8 cellular contexts compared by ENCODE assay signal in the genomic region with DNA sequence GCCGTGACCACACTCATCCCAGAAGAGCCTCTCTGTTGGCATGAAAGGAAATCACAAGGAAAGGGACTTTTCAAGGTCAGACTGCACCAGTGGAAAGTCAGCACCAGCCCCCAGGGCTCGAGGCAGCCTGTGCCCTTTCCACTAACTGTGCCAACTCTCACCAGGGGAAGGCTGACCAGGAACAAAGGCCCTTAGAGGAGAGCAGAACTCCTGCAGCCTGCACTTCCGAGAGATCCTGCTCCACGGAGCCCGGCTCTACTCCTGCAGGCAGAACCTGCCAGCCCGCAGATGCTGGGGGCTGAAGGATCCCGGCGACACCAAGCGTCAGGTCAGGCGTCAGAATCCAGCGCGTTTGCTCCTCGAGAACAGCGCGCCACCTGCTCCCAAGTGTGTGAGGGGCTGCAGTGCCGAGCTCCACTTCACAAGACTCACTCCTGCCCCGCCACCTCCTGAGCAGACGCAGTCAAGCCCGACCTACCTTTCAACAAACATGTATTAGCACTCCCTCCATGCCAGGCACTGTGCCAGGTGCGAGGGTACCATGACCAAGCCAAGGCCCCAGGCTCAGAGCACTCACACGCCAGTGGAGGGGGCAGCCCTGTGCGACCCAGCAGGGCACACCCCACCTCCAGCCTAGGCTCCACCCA. TPM values are rescaled to one million over a fixed set of nuclear protein-coding genes. Genes with fewer than 3 reads are reported as not detected.
DNase-seq lines count a peak whose midpoint lies in the region; ATAC-seq and TF ChIP-seq lines count a peak whose summit lies in the region.

No MANE protein-coding gene starts in this region.

- H3K9me3 Mint-ChIP-seq in osteocyte (ENCODE audit: unreplicated experiment), result no peaks in the 10 kb centered on the region

- no peak for TF ChIP-seq EP300 in esophagus muscularis mucosa (IDR thresholded peaks at IDR 0.05)

- ATAC-seq in GM18867 (IDR thresholded peaks at IDR 0.05; ENCODE audit: unreplicated experiment) (peak; percentile 36), HG02852 (IDR thresholded peaks at IDR 0.05; ENCODE audit: unreplicated experiment) (peak; percentile 48)

- in situ Hi-C loops in ACHN (cut with HindIII; ENCODE audit: low pct_ligation_motif_present, low pct_unique_long_range_greater_than_20kb, low sequenced_read_pairs), result no loop called here

- intact Hi-C loops in esophagus muscularis mucosa (cut with DNase I), result loop anchor here (2.0 kb wide), 1 partner anchor 92 kb away; no protein-coding TSS in a partner anchor

- H3K27me3 ChIP-seq in esophagus muscularis mucosa, result peaks cover 0 to 8% (median 0%) of the 10 kb centered on the region in 4 donors

- DNase-seq in NCI-H69 (lab: John Stamatoyannopoulos, UW), result peak; percentile 48
- no peak for DNase-seq in esophagus muscularis mucosa (ENCODE audit: extremely low spot score)
- DNase-seq in osteocyte (ENCODE audit: extremely low spot score, unreplicated experiment), result no peak
- no peak for DNase-seq in NCI-H526 treated with DMSO at 0.1 percent for 48 hours (lab: John Stamatoyannopoulos, UW)
- DNase-seq in dedifferentiated amniotic fluid mesenchymal stem cell (ENCODE audit: extremely low spot score), result no peak
- no peak for DNase-seq in ACHN

- H3K36me3 Mint-ChIP-seq in osteocyte (ENCODE audit: unreplicated experiment), result no peaks in the 10 kb centered on the region

- H3K9me3 ChIP-seq in esophagus muscularis mucosa, result no peaks in the 10 kb centered on the region

- no peak overlapping the region for H3K27ac ChIP-seq in esophagus muscularis mucosa (replicated peaks in 1 of 4)

- peaks cover 60% of the 10 kb centered on the region for H3K27me3 Mint-ChIP-seq in osteocyte (ENCODE audit: unreplicated experiment)

- peak overlapping the region; percentile 35 to 45 (median 40) for H3K4me3 ChIP-seq in esophagus muscularis mucosa

- no peak for TF ChIP-seq POLR2A in esophagus muscularis mucosa (IDR thresholded peaks at IDR 0.05; ENCODE audit: low read depth)

- H3K4me1 Mint-ChIP-seq in osteocyte (ENCODE audit: unreplicated experiment), result peaks cover 12% of the 10 kb centered on the region

- 24% methylated on average over 22 of the region's 22 CpGs for WGBS in esophagus muscularis mucosa

- peak overlapping the region; percentile 65 for H3K4me3 Mint-ChIP-seq in osteocyte (ENCODE audit: unreplicated experiment)

- peaks cover 12 to 14% (median 13%) of the 10 kb centered on the region in 4 donors for H3K4me1 ChIP-seq in esophagus muscularis mucosa

- no peak overlapping the region for H3K27ac Mint-ChIP-seq in osteocyte (ENCODE audit: unreplicated experiment)

- H3K36me3 ChIP-seq in esophagus muscularis mucosa, result no peaks in the 10 kb centered on the region

- no peak for TF ChIP-seq CTCF in esophagus muscularis mucosa (IDR thresholded peaks at IDR 0.05)
- TF ChIP-seq CTCF in osteocyte (IDR thresholded peaks at IDR 0.05), result no peak

RNA-seq across cellular contexts. Expression of a gene that starts 13.6 kb away (rescaled TPM):
- total RNA-seq in esophagus muscularis mucosa (not detected), osteocyte (not detected in 2 replicates)
